Comparison of ENCODE assay signal across 16 cellular contexts in genomic region chr3:178623666-178624255, GRCh38.
DNase-seq lines count a peak whose midpoint lies in the region; ATAC-seq and TF ChIP-seq lines count a peak whose summit lies in the region.
"Had no signal": no experiment of that assay in that cellular context is flagged by ENCODE, and none has a peak within 500 bp of the region (broad histone marks: within the 10 kb centered on the region; RNA-seq: fewer than 3 reads in every experiment).

No MANE protein-coding gene starts in this region.

- H3K4me1 ChIP-seq in gastrocnemius medialis, result peaks cover 0 to 8% of the 10 kb centered on the region in 2 donors
- H3K4me1 ChIP-seq: colonic mucosa had no signal

- DNase-seq in NCI-H345 (lab: John Stamatoyannopoulos, UW), result peak; percentile 38
- no peak for DNase-seq in NCI-H345 treated with DMSO at 0.1 percent for 48 hours (lab: John Stamatoyannopoulos, UW; ENCODE audit: unreplicated experiment)
- peak; percentile 58 for DNase-seq in NCI-H460 (ENCODE audit: extremely low read depth, low read depth)
- peak; percentile 6 to 23 for DNase-seq in erythroblast (lab: John Stamatoyannopoulos, UW)
- DNase-seq in gastrocnemius medialis, result peak; percentile 16 to 53
- DNase-seq in ecto neural progenitor cell (ENCODE audit: low spot score), result no peak
- DNase-seq in activated CD8-positive, alpha-beta T cell treated with anti-CD3 and anti-CD28 coated beads for 36 hours, result no peak
- DNase-seq: 8988T; activated CD8-positive, alpha-beta memory T cell treated with anti-CD3 and anti-CD28 coated beads, Interleukin-2, amount 50 U/mL, for 48 hours; CD8-positive, alpha-beta T cell; colonic mucosa; midbrain; NCI-H1092 treated with DMSO at 0.1 percent for 48 hours; stimulated activated CD4-positive, alpha-beta T cell treated with anti-CD3 and anti-CD28 coated beads, Interleukin-12 subunit alpha, Interleukin-12 subunit beta, amount 100 ng/mL, for 4 hours had no signal

- no peaks in the 10 kb centered on the region for H3K4me1 Mint-ChIP-seq in activated CD8-positive, alpha-beta T cell treated with anti-CD3 and anti-CD28 coated beads for 36 hours (ENCODE audit: low read depth)

- POLR2A ChIA-PET in activated CD8-positive, alpha-beta T cell treated with anti-CD3 and anti-CD28 coated beads for 36 hours (lab: Charles Lee), result no interaction called here

- no peaks in the 10 kb centered on the region for H3K36me3 ChIP-seq in gastrocnemius medialis
- H3K36me3 ChIP-seq: colonic mucosa had no signal

- H3K36me3 Mint-ChIP-seq in activated CD8-positive, alpha-beta T cell treated with anti-CD3 and anti-CD28 coated beads for 36 hours (ENCODE audit: low read depth), result no peaks in the 10 kb centered on the region
- H3K36me3 Mint-ChIP-seq: CD8-positive, alpha-beta T cell had no signal

- no peaks in the 10 kb centered on the region for H3K27me3 Mint-ChIP-seq in activated CD8-positive, alpha-beta T cell treated with anti-CD3 and anti-CD28 coated beads for 36 hours

- intact Hi-C loops in gastrocnemius medialis (cut with DNase I; ENCODE audit: low total_unique reads), result no loop called here
- intact Hi-C loops in activated CD8-positive, alpha-beta T cell treated with anti-CD3 and anti-CD28 coated beads for 36 hours (cut with micrococcal nuclease), result no loop called here

- H3K27me3 ChIP-seq in gastrocnemius medialis, result no peaks in the 10 kb centered on the region
- H3K27me3 ChIP-seq: colonic mucosa had no signal

- in situ Hi-C loops in gastrocnemius medialis (cut with MboI; ENCODE audit: low sequenced_read_pairs in 4 of 4), result no loop called here

- TF ChIP-seq CTCF in gastrocnemius medialis (IDR thresholded peaks at IDR 0.05 in 4 of 5, conservative IDR thresholded peaks at IDR 0.05 in 1 of 5), result no peak
- TF ChIP-seq CTCF in activated CD8-positive, alpha-beta T cell treated with anti-CD3 and anti-CD28 coated beads for 36 hours (IDR thresholded peaks at IDR 0.05), result no peak

- no peaks in the 10 kb centered on the region for H3K9me3 Mint-ChIP-seq in activated CD8-positive, alpha-beta T cell treated with anti-CD3 and anti-CD28 coated beads for 36 hours
- H3K9me3 Mint-ChIP-seq: CD8-positive, alpha-beta T cell had no signal

- no peak for TF ChIP-seq POLR2A in erythroblast (IDR thresholded peaks at IDR 0.05; ENCODE audit: low read length)
- TF ChIP-seq POLR2A in gastrocnemius medialis (IDR thresholded peaks at IDR 0.05), result no peak

- CTCF ChIA-PET in activated CD8-positive, alpha-beta T cell treated with anti-CD3 and anti-CD28 coated beads for 36 hours (lab: Charles Lee), result no interaction called here

- no peaks in the 10 kb centered on the region for H3K9me3 ChIP-seq in gastrocnemius medialis
- H3K9me3 ChIP-seq: colonic mucosa had no signal

- H3K4me3 Mint-ChIP-seq in activated CD8-positive, alpha-beta T cell treated with anti-CD3 and anti-CD28 coated beads for 36 hours, result no peak overlapping the region
- H3K4me3 Mint-ChIP-seq: CD8-positive, alpha-beta T cell had no signal

- no peak overlapping the region for H3K27ac ChIP-seq in gastrocnemius medialis
- H3K27ac ChIP-seq: colonic mucosa had no signal

- ATAC-seq in gastrocnemius medialis, result peak; percentile 86 to 87
- no peak for ATAC-seq in activated CD8-positive, alpha-beta T cell treated with anti-CD3 and anti-CD28 coated beads for 36 hours
- no peak for ATAC-seq in HG03139 (IDR thresholded peaks at IDR 0.05; ENCODE audit: unreplicated experiment)
- ATAC-seq: activated CD4-positive, CD25-positive, alpha-beta regulatory T cell treated with anti-CD3 and anti-CD28 coated beads, Interleukin-2, amount 50 U/mL, for 24 hours; CD8-positive, alpha-beta T cell had no signal

- no peak overlapping the region for H3K27ac Mint-ChIP-seq in activated CD8-positive, alpha-beta T cell treated with anti-CD3 and anti-CD28 coated beads for 36 hours
- H3K27ac Mint-ChIP-seq: CD8-positive, alpha-beta T cell had no signal

- H3K4me3 ChIP-seq in gastrocnemius medialis, result no peak overlapping the region
- H3K4me3 ChIP-seq: colonic mucosa had no signal

Comparison
In these comparisons a context has a peak if more than half of its experiments do, and no peak if none do; other contexts are left out.
1. DNase-seq: peak in NCI-H345 (single experiment), NCI-H460 (single experiment), erythroblast (2 of 2) and gastrocnemius medialis (2 of 2); none in NCI-H345 treated with DMSO at 0.1 percent for 48 hours (single experiment), ecto neural progenitor cell (single experiment) and activated CD8-positive, alpha-beta T cell treated with anti-CD3 and anti-CD28 coated beads for 36 hours (single experiment).
2. ATAC-seq: peak in gastrocnemius medialis (2 of 2); none in activated CD8-positive, alpha-beta T cell treated with anti-CD3 and anti-CD28 coated beads for 36 hours (single experiment) and HG03139 (single experiment).